In the genomic region with DNA sequence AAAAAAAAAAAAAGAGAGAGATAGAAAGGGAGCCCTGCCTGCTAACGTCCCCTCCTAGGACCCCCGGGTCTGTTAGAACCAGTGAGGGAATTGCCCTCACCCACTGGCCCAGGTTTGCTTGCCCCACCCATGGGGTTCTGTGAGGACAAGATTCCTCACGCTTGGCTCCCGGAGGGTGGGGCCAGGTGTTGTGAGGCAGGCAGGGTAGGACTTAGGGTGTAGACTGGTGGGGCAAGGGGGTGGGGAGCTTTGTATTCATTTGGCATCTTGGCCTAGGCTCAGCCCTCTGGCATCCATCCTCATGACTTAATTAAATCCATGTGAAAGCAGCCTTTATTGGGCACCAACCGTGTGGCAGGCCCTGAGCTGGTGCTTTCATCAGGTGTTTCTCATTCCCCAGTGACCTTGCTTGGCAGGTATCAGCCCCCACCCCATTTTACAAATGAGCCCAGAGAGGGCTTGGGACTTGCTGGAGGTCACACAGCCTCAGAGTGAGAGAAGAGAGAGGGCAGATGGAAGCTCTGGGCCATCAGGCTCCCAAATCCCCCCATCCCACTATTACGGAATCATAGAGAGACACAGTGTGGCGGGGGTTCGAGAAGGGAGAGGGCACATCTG, we compare ENCODE assay signal across 15 cellular contexts. TPM values are rescaled to one million over a fixed set of nuclear protein-coding genes. Genes with fewer than 3 reads are reported as not detected.
"Had no signal": no experiment of that assay in that cellular context is flagged by ENCODE, and none has a peak within 500 bp of the region (broad histone marks: within the 10 kb centered on the region; RNA-seq: fewer than 3 reads in every experiment).

No MANE protein-coding gene starts in this region.

- H3K9me3 ChIP-seq: pancreas, tibial artery had no signal

- H3K4me1 ChIP-seq: pancreas, tibial artery had no signal

- FAIRE-seq: pancreas had no signal

- H3K4me3 ChIP-seq: hepatocyte, lung, pancreas, SK-N-MC, smooth muscle cell, tibial artery had no signal

- ATAC-seq: activated CD4-positive, alpha-beta T cell treated with anti-CD3 and anti-CD28 coated beads for 36 hours; pancreas; stimulated activated memory B cell treated with anti-CD40 and anti-IgM and Interleukin-4, amounts not matched to agents 10 μg/mL and 1 μg/mL and 100 μg/mL, for 72 hours; T-cell had no signal

- DNase-seq: activated CD4-positive, alpha-beta T cell treated with anti-CD3 and anti-CD28 coated beads for 36 hours; kidney glomerular epithelial cell; nephron progenitor cell; pancreas; T-cell; T1000; WERI-Rb-1 had no signal

- H3K79me2 ChIP-seq: hepatocyte had no signal

- H3K27ac ChIP-seq: hepatocyte, pancreas, SK-N-MC, tibial artery, WERI-Rb-1 had no signal

- H3K36me3 ChIP-seq: pancreas, tibial artery, WERI-Rb-1 had no signal

- H2AFZ ChIP-seq: hepatocyte had no signal

- H3K27me3 ChIP-seq: hepatocyte, pancreas had no signal

- H3K4me2 ChIP-seq: hepatocyte, smooth muscle cell had no signal

RNA-seq across cellular contexts. Expression of gene RAB44, which starts 19.0 kb away (rescaled TPM):
- total RNA-seq: hepatocyte, renal cortical epithelial cell, smooth muscle cell had no signal
- polyA plus RNA-seq: aorta, hepatocyte had no signal
